Comparison of ENCODE assay signal across 11 cellular contexts in the genomic region with DNA sequence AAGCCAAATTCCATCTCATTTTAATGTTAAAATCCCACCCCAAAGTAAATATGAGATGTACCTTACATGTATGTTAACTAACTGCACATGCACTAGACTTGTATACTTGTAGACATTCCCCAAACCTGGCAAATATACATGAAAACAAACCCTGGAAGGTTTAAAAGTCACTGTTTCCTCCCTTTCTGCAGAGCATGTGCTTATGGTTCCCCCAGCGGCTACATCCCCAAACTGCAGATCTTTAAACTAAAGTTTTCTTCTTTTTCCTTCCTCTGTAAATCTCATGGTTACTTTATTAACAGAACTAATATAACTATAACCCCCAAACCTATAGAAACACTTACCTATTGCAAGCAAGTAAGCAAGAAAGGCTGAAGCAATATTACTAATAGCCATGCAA.
DNase-seq lines count a peak whose midpoint lies in the region; FAIRE-seq and TF ChIP-seq lines count a peak whose summit lies in the region.
"Had no signal": no experiment of that assay in that cellular context is flagged by ENCODE, and none has a peak within 500 bp of the region (broad histone marks: within the 10 kb centered on the region; RNA-seq: fewer than 3 reads in every experiment).

No MANE protein-coding gene starts in this region.

- H3K4me1 Mint-ChIP-seq in endothelial cell (ENCODE audit: unreplicated experiment) (no peaks in the 10 kb centered on the region), progenitor cell of endocrine pancreas (ENCODE audit: low read depth) (no peaks in the 10 kb centered on the region)
- H3K4me1 Mint-ChIP-seq: activated T-helper 17 cell treated with anti-CD3 and anti-CD28 coated beads, Interleukin-2, amount 50 U/mL, for 72 hours had no signal

- no peak overlapping the region for H3K9ac ChIP-seq in Loucy (ENCODE audit: low read depth, low read length, poor library complexity, severe bottlenecking)

- H2AFZ ChIP-seq in Loucy (ENCODE audit: low read length): no peak overlapping the region

- H3K9me3 ChIP-seq in Loucy (ENCODE audit: insufficient read depth, low read depth, low read length): no peaks in the 10 kb centered on the region

- TF ChIP-seq CTCF in Loucy (conservative IDR thresholded peaks at IDR 0.05; ENCODE audit: low read length) (peak; percentile 56), endothelial cell (IDR thresholded peaks at IDR 0.05; ENCODE audit: unreplicated experiment) (peak; percentile 32), progenitor cell of endocrine pancreas (IDR thresholded peaks at IDR 0.05; ENCODE audit: unreplicated experiment) (peak; percentile 72)

- no peak overlapping the region for H3K4me2 ChIP-seq in Loucy (ENCODE audit: low read depth, low read length, poor library complexity, severe bottlenecking)

- no peak for FAIRE-seq in urothelium cell line (lab: Jason Lieb, UNC)
- FAIRE-seq: endometrium had no signal

- H3K36me3 Mint-ChIP-seq in endothelial cell (ENCODE audit: low read depth, unreplicated experiment) (no peaks in the 10 kb centered on the region), progenitor cell of endocrine pancreas (ENCODE audit: insufficient read depth) (no peaks in the 10 kb centered on the region)

- H3K79me2 ChIP-seq in Loucy (ENCODE audit: insufficient read depth, low read length): no peaks in the 10 kb centered on the region

- no peaks in the 10 kb centered on the region for H3F3A ChIP-seq in Loucy (ENCODE audit: low read depth)

- H4K20me1 ChIP-seq in Loucy (ENCODE audit: insufficient read depth, low read length, poor library complexity, severe bottlenecking): no peaks in the 10 kb centered on the region

- H3K4me1 ChIP-seq in Loucy (ENCODE audit: insufficient read depth, low read length, poor library complexity, severe bottlenecking): no peaks in the 10 kb centered on the region

- H3K9me3 Mint-ChIP-seq in endothelial cell (ENCODE audit: unreplicated experiment) (no peaks in the 10 kb centered on the region), progenitor cell of endocrine pancreas (ENCODE audit: low read depth) (no peaks in the 10 kb centered on the region)

- no peaks in the 10 kb centered on the region for H3K36me3 ChIP-seq in Loucy (ENCODE audit: insufficient read depth, low read length)

- H3K9me2 ChIP-seq in Loucy (replicated peaks; ENCODE audit: low read depth, low read length): no peaks in the 10 kb centered on the region

- H3K4me3 Mint-ChIP-seq in endothelial cell (ENCODE audit: unreplicated experiment) (no peak overlapping the region), progenitor cell of endocrine pancreas (ENCODE audit: low read depth) (no peak overlapping the region)
- H3K4me3 Mint-ChIP-seq: activated T-helper 17 cell treated with anti-CD3 and anti-CD28 coated beads, Interleukin-2, amount 50 U/mL, for 72 hours had no signal

- no peaks in the 10 kb centered on the region for H3K27me3 ChIP-seq in Loucy (ENCODE audit: insufficient read depth, low read length, poor library complexity, severe bottlenecking)

- H3K4me3 ChIP-seq in Loucy (ENCODE audit: low read length, poor library complexity, severe bottlenecking): no peak overlapping the region

- H3K27me3 Mint-ChIP-seq in endothelial cell (ENCODE audit: unreplicated experiment) (no peaks in the 10 kb centered on the region), progenitor cell of endocrine pancreas (no peaks in the 10 kb centered on the region)
- H3K27me3 Mint-ChIP-seq: activated T-helper 17 cell treated with anti-CD3 and anti-CD28 coated beads, Interleukin-2, amount 50 U/mL, for 72 hours had no signal

- H3K27ac Mint-ChIP-seq in endothelial cell (ENCODE audit: unreplicated experiment) (no peak overlapping the region), progenitor cell of endocrine pancreas (no peak overlapping the region)
- H3K27ac Mint-ChIP-seq: activated T-helper 17 cell treated with anti-CD3 and anti-CD28 coated beads, Interleukin-2, amount 50 U/mL, for 72 hours had no signal

- DNase-seq in DMS53 (lab: John Stamatoyannopoulos, UW) (peak; percentile 3), DMS53 treated with DMSO at 0.1 percent for 48 hours (lab: John Stamatoyannopoulos, UW; ENCODE audit: unreplicated experiment) (no peak), endothelial cell (ENCODE audit: low spot score) (peak; percentile 16), progenitor cell of endocrine pancreas (ENCODE audit: low spot score, unreplicated experiment) (no peak), urothelium cell line (ENCODE audit: low spot score) (no peak), occipital lobe (lab: John Stamatoyannopoulos, UW) (no peak)
- no peak for DNase-seq in stimulated activated CD8-positive, alpha-beta memory T cell treated with anti-CD3 and anti-CD28 coated beads, Interleukin-4, amount 100 ng/mL, for 48 hours
- DNase-seq: NCI-H1417 had no signal

Comparison
In these comparisons a context has a peak if more than half of its experiments do, and no peak if none do; other contexts are left out.
1. DNase-seq: peak in DMS53 (single experiment) and endothelial cell (single experiment); none in DMS53 treated with DMSO at 0.1 percent for 48 hours (single experiment), progenitor cell of endocrine pancreas (single experiment), stimulated activated CD8-positive, alpha-beta memory T cell treated with anti-CD3 and anti-CD28 coated beads, Interleukin-4, amount 100 ng/mL, for 48 hours (single experiment), urothelium cell line (single experiment) and occipital lobe (single experiment).
2. Peak in every context shown above with its lines, with median percentiles within 50 percentile points of each other: CTCF ChIP-seq.